Comparison of ENCODE assay signal across 8 cellular contexts in the genomic region with DNA sequence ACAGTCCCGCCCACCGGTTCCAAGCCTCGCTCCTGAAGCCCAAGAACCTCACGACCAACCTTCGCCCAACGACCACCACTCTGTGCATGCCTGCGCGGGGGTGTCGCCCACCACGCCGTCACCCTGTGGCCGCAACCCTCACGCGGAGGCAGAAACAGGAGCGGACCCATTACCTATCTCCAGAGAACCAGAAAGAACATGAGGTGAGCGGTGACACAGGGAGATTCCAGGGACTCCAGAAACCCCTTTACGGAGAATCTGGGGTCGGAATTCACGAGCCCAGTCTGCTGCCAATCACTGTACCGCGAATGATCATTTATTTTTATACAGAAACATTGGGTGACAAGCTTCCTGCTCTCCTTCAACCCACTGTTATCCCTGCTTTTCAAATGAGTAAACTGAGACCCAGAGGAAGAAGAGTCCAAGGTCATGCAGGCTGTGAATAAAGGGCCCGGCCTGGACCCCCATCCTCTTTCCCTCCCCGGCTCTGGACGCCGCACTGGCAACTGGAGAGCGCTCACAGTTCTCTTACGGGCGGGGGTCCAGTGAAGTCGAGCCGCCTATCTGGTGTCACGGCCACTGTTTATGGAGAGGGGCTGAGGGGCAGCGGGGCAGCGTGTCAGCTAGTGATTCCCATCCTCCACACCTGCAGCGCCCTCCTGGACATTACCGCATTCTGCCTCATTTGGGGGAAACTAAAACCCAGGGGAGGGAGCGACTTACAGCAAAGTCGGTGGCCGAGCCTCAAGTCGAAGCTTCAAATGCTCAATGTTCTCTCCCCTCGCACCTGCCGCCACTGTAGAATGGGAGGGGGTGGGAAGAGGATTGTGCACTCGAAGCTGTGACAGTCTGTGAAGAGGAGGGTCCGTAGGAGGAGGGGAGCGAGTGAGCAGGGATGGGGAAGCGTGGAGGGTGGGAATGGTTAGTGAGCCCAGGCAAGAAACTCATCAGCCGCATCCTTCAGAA. TPM values are rescaled to one million over a fixed set of nuclear protein-coding genes. Genes with fewer than 3 reads are reported as not detected.
DNase-seq lines count a peak whose midpoint lies in the region; ATAC-seq, FAIRE-seq and TF ChIP-seq lines count a peak whose summit lies in the region.

No MANE protein-coding gene starts in this region.

- TF ChIP-seq EP300 in GM12878 (IDR thresholded peaks at IDR 0.05; ENCODE audit: borderline replicate concordance in 1 of 2, control insufficient read depth in 1 of 2, low read depth in 2 of 2, low read length in 2 of 2): no peak

- DNase-seq in AG04449 (ENCODE audit: low read depth, low spot score) (no peak), GM12878 (ENCODE audit: low read depth, low spot score) (no peak), kidney glomerular epithelial cell (lab: John Stamatoyannopoulos, UW) (no peak)

- H3K36me3 ChIP-seq in HUES64 (ENCODE audit: insufficient read depth, low read length): no peaks in the 10 kb centered on the region
- H3K36me3 ChIP-seq in GM12878 (ENCODE audit: control insufficient read depth in 2 of 2, insufficient read depth in 2 of 2, low read length in 1 of 2): no peaks in the 10 kb centered on the region
- no peaks in the 10 kb centered on the region for H3K36me3 ChIP-seq in mesodermal cell (ENCODE audit: control insufficient read depth, insufficient read depth, low read length)

- H3K27ac ChIP-seq in HUES64 (ENCODE audit: low read depth, low read length) (no peak overlapping the region), GM12878 (ENCODE audit: control insufficient read depth, insufficient read depth) (no peak overlapping the region), mesodermal cell (ENCODE audit: low read depth, low read length, severe bottlenecking) (no peak overlapping the region)

- H3K4me2 ChIP-seq in GM12878 (ENCODE audit: control insufficient read depth, insufficient read depth): peak overlapping the region; percentile 98

- RAD21 ChIA-PET in GM12878 (lab: Charles Lee; ENCODE audit: unreplicated experiment): interaction anchor here (1.9 to 3.6 kb wide), 2 partner anchors 10 to 17 kb away, joined by 5 to 16 read pairs; no protein-coding TSS in a partner anchor

- H3K27me3 ChIP-seq in HUES64 (ENCODE audit: insufficient read depth, low read length): peaks cover 89% of the 10 kb centered on the region
- H3K27me3 ChIP-seq in GM12878 (replicated peaks in 1 of 2; ENCODE audit: control insufficient read depth in 2 of 2, insufficient read depth in 2 of 2, low read length in 1 of 2): peaks cover 24 to 41% of the 10 kb centered on the region in 2 experiments

- H3K9me3 ChIP-seq in HUES64 (ENCODE audit: insufficient read depth, low read depth, low read length) (no peaks in the 10 kb centered on the region), GM12878 (replicated peaks; ENCODE audit: control insufficient read depth, insufficient read depth, low read length) (no peaks in the 10 kb centered on the region), mesodermal cell (ENCODE audit: control insufficient read depth, low read length) (no peaks in the 10 kb centered on the region)

- H3K79me2 ChIP-seq in GM12878 (ENCODE audit: control insufficient read depth, insufficient read depth, low read length): no peaks in the 10 kb centered on the region

- no peak for TF ChIP-seq RAD21 in GM12878 (IDR thresholded peaks at IDR 0.05; ENCODE audit: insufficient read depth, low read depth, low read length)

- 1% methylated on average over 46 of the region's 46 CpGs for WGBS in HUES64
- 7% methylated on average over 41 of the region's 46 CpGs for WGBS in GM12878 (ENCODE audit: insufficient coverage, insufficient replicate concordance, low lambda C conversion rate, missing lambda C conversion rate)
- 2 to 3% methylated on average over 30 to 31 of the region's 46 CpGs for WGBS in mesodermal cell (ENCODE audit: insufficient coverage in 2 of 2), 2 experiments

- no peak for TF ChIP-seq POLR2A in GM12878 (IDR thresholded peaks at IDR 0.05; ENCODE audit: low read depth, low read length)

- H3K4me3 ChIP-seq in AG04449 (ENCODE audit: low read depth, low read length): peak overlapping the region; percentile 39
- peak overlapping the region; percentile 72 for H3K4me3 ChIP-seq in HUES64 (ENCODE audit: low read length)
- H3K4me3 ChIP-seq in GM12878: peak overlapping the region; percentile 76; the same call in 1 of the 2 replicates
- H3K4me3 ChIP-seq in mesodermal cell (ENCODE audit: extremely low read depth, insufficient read depth, low read length, poor library complexity, severe bottlenecking): peak overlapping the region; percentile 31

- no peaks in the 10 kb centered on the region for H4K20me1 ChIP-seq in GM12878 (ENCODE audit: control insufficient read depth, insufficient read depth)

- in situ Hi-C loops in GM12878 (cut with MboI): no loop called here

- intact Hi-C loops in GM12878 (cut with micrococcal nuclease; ENCODE audit: unreplicated experiment): no loop called here

- CTCF ChIA-PET in AG04449 (lab: Yijun Ruan, JAX): interaction anchor here (1.0 to 7.3 kb wide), 7 partner anchors 15 to 170 kb away, joined by 3 to 125 read pairs (median 6); a partner anchor contains a TSS
- CTCF ChIA-PET in GM12878 (lab: Yijun Ruan, JAX): interaction anchor here (0.8 to 7.9 kb wide), 4 partner anchors 15 to 94 kb away, joined by 3 to 52 read pairs (median 8); no protein-coding TSS in a partner anchor

- FAIRE-seq in GM12878 (lab: Jason Lieb, UNC): no peak

- POLR2A ChIA-PET in AG04449 (lab: Yijun Ruan, JAX): no interaction called here
- POLR2A ChIA-PET in GM12878 (lab: Charles Lee): interaction anchor here (0.9 kb wide), 1 partner anchor 627 kb away, joined by 3 read pairs; a partner anchor contains a TSS

- peak; percentile 4; the same call in 1 of the 3 replicates for ATAC-seq in GM12878
- no peak for ATAC-seq in HG03196 (IDR thresholded peaks at IDR 0.05; ENCODE audit: unreplicated experiment)
- no peak for ATAC-seq in HG02973 (IDR thresholded peaks at IDR 0.05; ENCODE audit: unreplicated experiment)
- ATAC-seq in GM19023 (IDR thresholded peaks at IDR 0.05; ENCODE audit: unreplicated experiment): no peak

- no peak overlapping the region for H2AFZ ChIP-seq in GM12878 (ENCODE audit: control insufficient read depth, low read depth, low read length)

- H3K4me1 ChIP-seq in HUES64 (ENCODE audit: insufficient read depth, low read length): peaks cover 13% of the 10 kb centered on the region
- peaks cover 18% of the 10 kb centered on the region for H3K4me1 ChIP-seq in GM12878 (ENCODE audit: control insufficient read depth, insufficient read depth, low read length)
- H3K4me1 ChIP-seq in mesodermal cell (ENCODE audit: control insufficient read depth, insufficient read depth, low read length, poor library complexity, severe bottlenecking): peaks cover 8% of the 10 kb centered on the region

- H3K9ac ChIP-seq in HUES64 (ENCODE audit: low read depth, low read length): no peak overlapping the region
- no peak overlapping the region for H3K9ac ChIP-seq in GM12878 (ENCODE audit: control insufficient read depth, insufficient read depth, low read length)

- BruUV-seq in GM12878 (replicated peaks; lab: Mats Ljungman, UMichigan): no TSS peak

- SMC1A ChIA-PET in GM12878 (lab: Charles Lee; ENCODE audit: uncharacterized antibody, unreplicated experiment): interaction anchor here (0.6 kb wide), 1 partner anchor 318 kb away, joined by 3 read pairs; no protein-coding TSS in a partner anchor

- TF ChIP-seq CTCF in AG04449 (IDR thresholded peaks at IDR 0.05; ENCODE audit: insufficient read depth, low read length, missing control alignments): no peak
- no peak for TF ChIP-seq CTCF in GM12878 (IDR thresholded peaks at IDR 0.05 in 2 of 3, conservative IDR thresholded peaks at IDR 0.05 in 1 of 3; ENCODE audit: control insufficient read depth in 2 of 3, extremely low read depth in 1 of 3, insufficient read depth in 1 of 3, low read depth in 3 of 3, low read length in 3 of 3)

RNA-seq across cellular contexts. Expression of a gene that starts 0.7 kb away (rescaled TPM):
- polyA plus RNA-seq in HUES64 (2013, experiment 1 of 2): 1.8 TPM
- 2.9 TPM for polyA plus RNA-seq in HUES64 (2013, experiment 2 of 2)
- 1.3 TPM in 1 of 2 replicates, not detected in the other for total RNA-seq in GM12878 (2013; cell fraction: nucleolus; rRNA removed)
- total RNA-seq in GM12878 (2014; rRNA removed) (not detected in 2 replicates), GM12878 (2014; rRNA removed; fragmentation: Illumina TruSeq; extraction: Trizol) (not detected in 2 replicates), GM12878 (2021) (not detected in 2 replicates)
- polyA plus RNA-seq in GM12878 (2011; ENCODE audit: low read depth): 0.24 TPM
- polyA plus RNA-seq in GM12878 (2011; rRNA removed) (0.12 and 0.23 TPM in 2 replicates), GM12878 (2014; fragmentation: Illumina TruSeq; extraction: Trizol) (not detected in 2 replicates), GM12878 (2014; fragmentation: Nextera tagmentation; extraction: Ambion mirVana) (not detected), GM12878 (2014; rRNA removed) (0.06 TPM in 1 of 2 replicates, not detected in the other), GM12878 (2016; fragmentation: Nextera tagmentation; extraction: Ambion mirVana) (not detected)
- 0.39 and 0.47 TPM in 2 replicates for polyA plus RNA-seq in GM12878 (2011; cell fraction: cytosol; rRNA removed)
- polyA plus RNA-seq in GM12878 (2011; cell fraction: nucleus; rRNA removed): 1.3 and 1.8 TPM in 2 replicates
- polyA plus RNA-seq in GM12878 (2012): 0.18 and 0.20 TPM in 2 replicates
- polyA minus RNA-seq in GM12878 (2011; rRNA and poly(A)+ RNA removed): 0.07 and 0.15 TPM in 2 replicates
- 0.62 TPM in 1 of 2 replicates, not detected in the other for polyA minus RNA-seq in GM12878 (2011; cell fraction: cytosol; rRNA and poly(A)+ RNA removed)
- polyA minus RNA-seq in GM12878 (2011; cell fraction: nucleus; rRNA and poly(A)+ RNA removed): 0.12 and 0.19 TPM in 2 replicates
- 0.11 TPM for polyA plus RNA-seq in mesodermal cell (2013, experiment 1 of 2)
- polyA plus RNA-seq in mesodermal cell (2013, experiment 2 of 2): 0.61 TPM

RNA-seq across cellular contexts. Expression of a gene that starts 11.7 kb away (rescaled TPM):
- polyA plus RNA-seq in HUES64 (2013, experiment 1 of 2): 0.20 TPM
- not detected for polyA plus RNA-seq in HUES64 (2013, experiment 2 of 2)
- not detected in 2 replicates for total RNA-seq in GM12878 (2013; cell fraction: nucleolus; rRNA removed)
- not detected in 2 replicates for total RNA-seq in GM12878 (2014; rRNA removed)
- total RNA-seq in GM12878 (2014; rRNA removed; fragmentation: Illumina TruSeq; extraction: Trizol): not detected in 2 replicates
- not detected in 2 replicates for total RNA-seq in GM12878 (2021)
- not detected for polyA plus RNA-seq in GM12878 (2011; ENCODE audit: low read depth)
- polyA plus RNA-seq in GM12878 (2011; rRNA removed): not detected in 2 replicates
- not detected in 2 replicates for polyA plus RNA-seq in GM12878 (2011; cell fraction: cytosol; rRNA removed)
- polyA plus RNA-seq in GM12878 (2011; cell fraction: nucleus; rRNA removed): 0.07 TPM in 1 of 2 replicates, not detected in the other
- 0.23 TPM in 1 of 2 replicates, not detected in the other for polyA plus RNA-seq in GM12878 (2012)
- not detected in 2 replicates for polyA plus RNA-seq in GM12878 (2014; fragmentation: Illumina TruSeq; extraction: Trizol)
- polyA plus RNA-seq in GM12878 (2014; fragmentation: Nextera tagmentation; extraction: Ambion mirVana): not detected
- polyA plus RNA-seq in GM12878 (2014; rRNA removed): not detected in 2 replicates
- polyA plus RNA-seq in GM12878 (2016; fragmentation: Nextera tagmentation; extraction: Ambion mirVana): not detected
- not detected in 2 replicates for polyA minus RNA-seq in GM12878 (2011; rRNA and poly(A)+ RNA removed)
- polyA minus RNA-seq in GM12878 (2011; cell fraction: cytosol; rRNA and poly(A)+ RNA removed): not detected in 2 replicates
- not detected in 2 replicates for polyA minus RNA-seq in GM12878 (2011; cell fraction: nucleus; rRNA and poly(A)+ RNA removed)
- polyA plus RNA-seq in mesodermal cell (2013, experiment 1 of 2): not detected
- not detected for polyA plus RNA-seq in mesodermal cell (2013, experiment 2 of 2)

RNA-seq across cellular contexts. Expression of a gene that starts 18.7 kb away (rescaled TPM):
- polyA plus RNA-seq in HUES64 (2013, experiment 1 of 2): 1.3 TPM
- polyA plus RNA-seq in HUES64 (2013, experiment 2 of 2): 0.95 TPM
- not detected in 2 replicates for total RNA-seq in GM12878 (2013; cell fraction: nucleolus; rRNA removed)
- total RNA-seq in GM12878 (2014; rRNA removed): not detected in 2 replicates
- total RNA-seq in GM12878 (2014; rRNA removed; fragmentation: Illumina TruSeq; extraction: Trizol): not detected in 2 replicates
- not detected in 2 replicates for total RNA-seq in GM12878 (2021)
- polyA plus RNA-seq in GM12878 (2011; ENCODE audit: low read depth): not detected
- polyA plus RNA-seq in GM12878 (2011; rRNA removed): not detected in 2 replicates
- polyA plus RNA-seq in GM12878 (2011; cell fraction: cytosol; rRNA removed): not detected in 2 replicates
- polyA plus RNA-seq in GM12878 (2011; cell fraction: nucleus; rRNA removed): 0.07 TPM in 1 of 2 replicates, not detected in the other
- not detected in 2 replicates for polyA plus RNA-seq in GM12878 (2012)
- 0.03 TPM in 1 of 2 replicates, not detected in the other for polyA plus RNA-seq in GM12878 (2014; fragmentation: Illumina TruSeq; extraction: Trizol)
- not detected for polyA plus RNA-seq in GM12878 (2014; fragmentation: Nextera tagmentation; extraction: Ambion mirVana)
- 0.08 TPM in 1 of 2 replicates, not detected in the other for polyA plus RNA-seq in GM12878 (2014; rRNA removed)
- polyA plus RNA-seq in GM12878 (2016; fragmentation: Nextera tagmentation; extraction: Ambion mirVana): not detected
- not detected in 2 replicates for polyA minus RNA-seq in GM12878 (2011; rRNA and poly(A)+ RNA removed)
- polyA minus RNA-seq in GM12878 (2011; cell fraction: cytosol; rRNA and poly(A)+ RNA removed): not detected in 2 replicates
- not detected in 2 replicates for polyA minus RNA-seq in GM12878 (2011; cell fraction: nucleus; rRNA and poly(A)+ RNA removed)
- polyA plus RNA-seq in mesodermal cell (2013, experiment 1 of 2): not detected
- polyA plus RNA-seq in mesodermal cell (2013, experiment 2 of 2): not detected

RNA-seq across cellular contexts. Expression of a gene that starts 44.7 kb away (rescaled TPM):
- polyA plus RNA-seq in HUES64 (2013, experiment 1 of 2): not detected
- polyA plus RNA-seq in HUES64 (2013, experiment 2 of 2): 0.57 TPM
- total RNA-seq in GM12878 (2013; cell fraction: nucleolus; rRNA removed): 2.3 and 3.1 TPM in 2 replicates
- 1.6 and 2.2 TPM in 2 replicates for total RNA-seq in GM12878 (2014; rRNA removed)
- total RNA-seq in GM12878 (2014; rRNA removed; fragmentation: Illumina TruSeq; extraction: Trizol): 0.45 TPM in 1 of 2 replicates, not detected in the other
- 1.1 and 2.0 TPM in 2 replicates for total RNA-seq in GM12878 (2021)
- polyA plus RNA-seq in GM12878 (2011; ENCODE audit: low read depth): 0.50 TPM
- polyA plus RNA-seq in GM12878 (2011; rRNA removed): 0.43 TPM in 1 of 2 replicates, not detected in the other
- polyA plus RNA-seq in GM12878 (2011; cell fraction: cytosol; rRNA removed): 0.51 and 1.1 TPM in 2 replicates
- polyA plus RNA-seq in GM12878 (2011; cell fraction: nucleus; rRNA removed): 4.3 and 4.4 TPM in 2 replicates
- polyA plus RNA-seq in GM12878 (2012): 1.8 and 2.1 TPM in 2 replicates
- polyA plus RNA-seq in GM12878 (2014; fragmentation: Illumina TruSeq; extraction: Trizol): not detected in 2 replicates
- polyA plus RNA-seq in GM12878 (2014; fragmentation: Nextera tagmentation; extraction: Ambion mirVana): under 1 TPM; 0.10 to 0.26 TPM
- polyA plus RNA-seq in GM12878 (2014; rRNA removed): 2.6 and 2.8 TPM in 2 replicates
- 1 to 10 TPM; 2.7 to 3.8 TPM for polyA plus RNA-seq in GM12878 (2016; fragmentation: Nextera tagmentation; extraction: Ambion mirVana)
- polyA minus RNA-seq in GM12878 (2011; rRNA and poly(A)+ RNA removed): 0.77 TPM in 1 of 2 replicates, not detected in the other
- polyA minus RNA-seq in GM12878 (2011; cell fraction: cytosol; rRNA and poly(A)+ RNA removed): not detected in 2 replicates
- 0.77 TPM in 1 of 2 replicates, not detected in the other for polyA minus RNA-seq in GM12878 (2011; cell fraction: nucleus; rRNA and poly(A)+ RNA removed)
- 0.66 TPM for polyA plus RNA-seq in mesodermal cell (2013, experiment 1 of 2)
- polyA plus RNA-seq in mesodermal cell (2013, experiment 2 of 2): not detected

RNA-seq across cellular contexts. Expression of a gene that starts 46.4 kb away (rescaled TPM):
- polyA plus RNA-seq in HUES64 (2013, experiment 1 of 2): 62.1 TPM
- polyA plus RNA-seq in HUES64 (2013, experiment 2 of 2): 61.5 TPM
- total RNA-seq in GM12878 (2013; cell fraction: nucleolus; rRNA removed): 102 and 104 TPM in 2 replicates
- total RNA-seq in GM12878 (2014; rRNA removed): 48.3 and 66.1 TPM in 2 replicates
- total RNA-seq in GM12878 (2014; rRNA removed; fragmentation: Illumina TruSeq; extraction: Trizol): 22.8 and 23.8 TPM in 2 replicates
- total RNA-seq in GM12878 (2021): 101 and 119 TPM in 2 replicates
- polyA plus RNA-seq in GM12878 (2011; ENCODE audit: low read depth): 22.0 TPM
- polyA plus RNA-seq in GM12878 (2011; rRNA removed): 12.0 and 24.9 TPM in 2 replicates
- 31.8 and 34.4 TPM in 2 replicates for polyA plus RNA-seq in GM12878 (2011; cell fraction: cytosol; rRNA removed)
- 212 and 266 TPM in 2 replicates for polyA plus RNA-seq in GM12878 (2011; cell fraction: nucleus; rRNA removed)
- polyA plus RNA-seq in GM12878 (2012): 34.2 and 37.0 TPM in 2 replicates
- polyA plus RNA-seq in GM12878 (2014; fragmentation: Illumina TruSeq; extraction: Trizol): 18.5 and 43.5 TPM in 2 replicates
- polyA plus RNA-seq in GM12878 (2014; fragmentation: Nextera tagmentation; extraction: Ambion mirVana): 10 to 100 TPM in 1 of 2 experiments, 1 to 10 TPM in 1; 7.6 to 12.1 TPM
- polyA plus RNA-seq in GM12878 (2014; rRNA removed): 57.9 and 73.2 TPM in 2 replicates
- polyA plus RNA-seq in GM12878 (2016; fragmentation: Nextera tagmentation; extraction: Ambion mirVana): 10 to 100 TPM; 68.2 to 75.5 TPM
- 79.9 and 113 TPM in 2 replicates for polyA minus RNA-seq in GM12878 (2011; rRNA and poly(A)+ RNA removed)
- 50.4 and 85.0 TPM in 2 replicates for polyA minus RNA-seq in GM12878 (2011; cell fraction: cytosol; rRNA and poly(A)+ RNA removed)
- polyA minus RNA-seq in GM12878 (2011; cell fraction: nucleus; rRNA and poly(A)+ RNA removed): 90.4 and 154 TPM in 2 replicates
- 38.2 TPM for polyA plus RNA-seq in mesodermal cell (2013, experiment 1 of 2)
- 30.4 TPM for polyA plus RNA-seq in mesodermal cell (2013, experiment 2 of 2)
